8 cellular contexts compared by ENCODE assay signal in the genomic region with DNA sequence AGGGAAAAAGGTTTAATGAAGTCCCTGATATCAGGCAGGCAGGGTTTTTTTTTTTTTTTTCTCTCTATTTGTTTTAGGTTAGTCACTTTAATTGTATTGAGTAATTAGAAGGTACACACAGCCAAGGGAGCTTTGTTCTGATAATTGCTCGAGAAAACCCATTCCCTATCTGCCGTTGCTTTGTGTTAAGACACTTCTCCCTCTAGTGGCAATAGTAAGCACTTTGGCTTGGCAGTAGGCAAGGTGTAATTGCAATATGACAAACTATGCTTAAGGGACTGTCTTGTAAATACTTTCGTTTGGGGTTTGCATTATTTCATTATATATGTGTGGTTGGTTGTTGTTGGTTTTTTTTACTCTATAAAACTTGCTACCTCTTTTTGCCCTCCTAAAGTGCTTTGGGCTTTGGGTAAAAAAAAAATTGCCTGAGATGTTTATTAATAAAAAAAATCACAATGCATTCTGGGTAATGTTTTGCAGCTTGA.
DNase-seq lines count a peak whose midpoint lies in the region; ATAC-seq and TF ChIP-seq lines count a peak whose summit lies in the region.

No MANE protein-coding gene starts in this region.

- H3K36me3 Mint-ChIP-seq in WTC11 (no peaks in the 10 kb centered on the region), natural killer cell (no peaks in the 10 kb centered on the region)

- TF ChIP-seq CTCF in WTC11 (IDR thresholded peaks at IDR 0.05) (peak; percentile 61), esophagus squamous epithelium (IDR thresholded peaks at IDR 0.05) (peak; percentile 41 to 84 (median 78)), natural killer cell (IDR thresholded peaks at IDR 0.05) (peak; percentile 74)

- H3K4me3 Mint-ChIP-seq in WTC11: no peak overlapping the region
- no peak overlapping the region for H3K4me3 Mint-ChIP-seq in natural killer cell

- no peak for TF ChIP-seq POLR2A in esophagus squamous epithelium (IDR thresholded peaks at IDR 0.05)

- H3K9me3 ChIP-seq in esophagus squamous epithelium: no peaks in the 10 kb centered on the region

- no peaks in the 10 kb centered on the region for H3K27me3 ChIP-seq in esophagus squamous epithelium

- no peak overlapping the region for H3K27ac ChIP-seq in esophagus squamous epithelium

- no peak overlapping the region for H3K4me3 ChIP-seq in esophagus squamous epithelium

- H3K9me3 Mint-ChIP-seq in WTC11 (no peaks in the 10 kb centered on the region), natural killer cell (no peaks in the 10 kb centered on the region)

- POLR2A ChIA-PET in WTC11 (lab: Charles Lee): interaction anchor here (0.7 to 1.2 kb wide), 3 partner anchors 13 to 167 kb away, joined by 3 to 6 read pairs (median 4); no protein-coding TSS in a partner anchor

- H3K27me3 Mint-ChIP-seq in WTC11 (ENCODE audit: low read depth) (no peaks in the 10 kb centered on the region), natural killer cell (ENCODE audit: low read depth in 2 of 2) (no peaks in the 10 kb centered on the region)

- CTCF ChIA-PET in WTC11 (lab: Charles Lee): interaction anchor here (0.6 to 3.5 kb wide), 87 partner anchors 8 to 498 kb away, joined by 3 to 64 read pairs (median 4); partner anchors contain the start of genes BTRC, LBX1 and SEMA4G

- peaks cover 0 to 7% (median 0%) of the 10 kb centered on the region in 3 donors for H3K36me3 ChIP-seq in esophagus squamous epithelium

- WGBS in esophagus squamous epithelium, 2 donors: 0 to 2% methylated on average over 3 of the region's 3 CpGs

- H3K4me1 ChIP-seq in esophagus squamous epithelium: peaks cover 0 to 11% (median 0%) of the 10 kb centered on the region in 3 donors

- intact Hi-C loops in esophagus squamous epithelium (cut with DNase I) (no loop called here), natural killer cell (cut with micrococcal nuclease) (loop anchor here (2.0 to 5.0 kb wide), 2 partner anchors 165 to 255 kb away; no protein-coding TSS in a partner anchor)

- H3K4me1 Mint-ChIP-seq in WTC11 (peaks cover 28% of the 10 kb centered on the region), natural killer cell (peaks cover 6 to 7% of the 10 kb centered on the region in 2 donors)

- H3K27ac Mint-ChIP-seq in WTC11 (no peak overlapping the region), natural killer cell (no peak overlapping the region)

- DNase-seq in COR-L47 (lab: John Stamatoyannopoulos, UW) (peak; percentile 85), H4 (ENCODE audit: low spot score) (peak; percentile 71), NCI-H2227 (lab: John Stamatoyannopoulos, UW; ENCODE audit: unreplicated experiment) (peak; percentile 73), WTC11 (ENCODE audit: low spot score) (no peak), esophagus squamous epithelium (lab: John Stamatoyannopoulos, UW) (no peak), natural killer cell (no peak)

- ATAC-seq in WTC11: peak; percentile 81
- peak; percentile 83 to 95 (median 86) for ATAC-seq in natural killer cell
- ATAC-seq in GM21447 (IDR thresholded peaks at IDR 0.05; ENCODE audit: unreplicated experiment): no peak
- ATAC-seq in HG03135 (IDR thresholded peaks at IDR 0.05; ENCODE audit: unreplicated experiment): no peak

TF ChIP-seq in WTC11, 78 proteins besides CTCF, POLR2A, EP300 and RAD21 (continues in another document):
- TF ChIP-seq, protein P1, sequence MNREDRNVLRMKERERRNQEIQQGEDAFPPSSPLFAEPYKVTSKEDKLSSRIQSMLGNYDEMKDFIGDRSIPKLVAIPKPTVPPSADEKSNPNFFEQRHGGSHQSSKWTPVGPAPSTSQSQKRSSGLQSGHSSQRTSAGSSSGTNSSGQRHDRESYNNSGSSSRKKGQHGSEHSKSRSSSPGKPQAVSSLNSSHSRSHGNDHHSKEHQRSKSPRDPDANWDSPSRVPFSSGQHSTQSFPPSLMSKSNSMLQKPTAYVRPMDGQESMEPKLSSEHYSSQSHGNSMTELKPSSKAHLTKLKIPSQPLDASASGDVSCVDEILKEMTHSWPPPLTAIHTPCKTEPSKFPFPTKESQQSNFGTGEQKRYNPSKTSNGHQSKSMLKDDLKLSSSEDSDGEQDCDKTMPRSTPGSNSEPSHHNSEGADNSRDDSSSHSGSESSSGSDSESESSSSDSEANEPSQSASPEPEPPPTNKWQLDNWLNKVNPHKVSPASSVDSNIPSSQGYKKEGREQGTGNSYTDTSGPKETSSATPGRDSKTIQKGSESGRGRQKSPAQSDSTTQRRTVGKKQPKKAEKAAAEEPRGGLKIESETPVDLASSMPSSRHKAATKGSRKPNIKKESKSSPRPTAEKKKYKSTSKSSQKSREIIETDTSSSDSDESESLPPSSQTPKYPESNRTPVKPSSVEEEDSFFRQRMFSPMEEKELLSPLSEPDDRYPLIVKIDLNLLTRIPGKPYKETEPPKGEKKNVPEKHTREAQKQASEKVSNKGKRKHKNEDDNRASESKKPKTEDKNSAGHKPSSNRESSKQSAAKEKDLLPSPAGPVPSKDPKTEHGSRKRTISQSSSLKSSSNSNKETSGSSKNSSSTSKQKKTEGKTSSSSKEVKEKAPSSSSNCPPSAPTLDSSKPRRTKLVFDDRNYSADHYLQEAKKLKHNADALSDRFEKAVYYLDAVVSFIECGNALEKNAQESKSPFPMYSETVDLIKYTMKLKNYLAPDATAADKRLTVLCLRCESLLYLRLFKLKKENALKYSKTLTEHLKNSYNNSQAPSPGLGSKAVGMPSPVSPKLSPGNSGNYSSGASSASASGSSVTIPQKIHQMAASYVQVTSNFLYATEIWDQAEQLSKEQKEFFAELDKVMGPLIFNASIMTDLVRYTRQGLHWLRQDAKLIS (CRISPR knock-in tag; IDR thresholded peaks at IDR 0.05; ENCODE audit: borderline replicate concordance): no peak
- no peak for TF ChIP-seq HMGA2 (CRISPR knock-in tag; IDR thresholded peaks at IDR 0.05)
- TF ChIP-seq NFYB (CRISPR knock-in tag; conservative IDR thresholded peaks at IDR 0.05; ENCODE audit: low read depth): no peak
- TF ChIP-seq TCF7 (CRISPR knock-in tag; IDR thresholded peaks at IDR 0.05; ENCODE audit: low read depth): no peak
- TF ChIP-seq PRRX2 (CRISPR knock-in tag; IDR thresholded peaks at IDR 0.05): no peak
- TF ChIP-seq NR3C1 (CRISPR knock-in tag; conservative IDR thresholded peaks at IDR 0.05; ENCODE audit: low read depth): no peak
- no peak for TF ChIP-seq ZBTB21 (CRISPR knock-in tag; IDR thresholded peaks at IDR 0.05; ENCODE audit: borderline replicate concordance)
- no peak for TF ChIP-seq ZNF281 (CRISPR knock-in tag; IDR thresholded peaks at IDR 0.05)
- TF ChIP-seq EMX1 (CRISPR knock-in tag; IDR thresholded peaks at IDR 0.05): no peak
- no peak for TF ChIP-seq FOXK1 (CRISPR knock-in tag; IDR thresholded peaks at IDR 0.05)
- TF ChIP-seq ZNF121 (CRISPR knock-in tag; IDR thresholded peaks at IDR 0.05): no peak
- no peak for TF ChIP-seq ATF2 (CRISPR knock-in tag; IDR thresholded peaks at IDR 0.05; ENCODE audit: borderline replicate concordance, low read depth)
- no peak for TF ChIP-seq CBFB (CRISPR knock-in tag; IDR thresholded peaks at IDR 0.05; ENCODE audit: low read depth)
- TF ChIP-seq, protein P2, sequence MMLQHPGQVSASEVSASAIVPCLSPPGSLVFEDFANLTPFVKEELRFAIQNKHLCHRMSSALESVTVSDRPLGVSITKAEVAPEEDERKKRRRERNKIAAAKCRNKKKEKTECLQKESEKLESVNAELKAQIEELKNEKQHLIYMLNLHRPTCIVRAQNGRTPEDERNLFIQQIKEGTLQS (CRISPR knock-in tag; conservative IDR thresholded peaks at IDR 0.05): no peak

Comparison
In these comparisons a context has a peak if more than half of its experiments do, and no peak if none do; other contexts are left out.
1. DNase-seq: peak in COR-L47 (single experiment), H4 (single experiment) and NCI-H2227 (single experiment); none in WTC11 (single experiment), esophagus squamous epithelium (single experiment) and natural killer cell (single experiment).
2. ATAC-seq: peak in WTC11 (single experiment) and natural killer cell (3 of 3); none in GM21447 (single experiment) and HG03135 (single experiment).
3. Peak in every context shown above with its lines, with median percentiles within 50 percentile points of each other: CTCF ChIP-seq.